ENCODE assay signal across 31 cellular contexts in genomic region chr14:21275261-21275858, GRCh38. TPM values are rescaled to one million over a fixed set of nuclear protein-coding genes. Genes with fewer than 3 reads are reported as not detected.
DNase-seq lines count a peak whose midpoint lies in the region; TF ChIP-seq lines count a peak whose summit lies in the region.
"Had no signal": no experiment of that assay in that cellular context is flagged by ENCODE, and none has a peak within 500 bp of the region (broad histone marks: within the 10 kb centered on the region; RNA-seq: fewer than 3 reads in every experiment).

No MANE protein-coding gene starts in this region.

- H3K79me2 ChIP-seq in osteoblast (ENCODE audit: insufficient read depth, low read length) = no peaks in the 10 kb centered on the region

- no peaks in the 10 kb centered on the region for H4K20me1 ChIP-seq in osteoblast (ENCODE audit: insufficient read depth, low read length)

- H3K36me3 Mint-ChIP-seq in Calu3 (ENCODE audit: insufficient read depth, unreplicated experiment) = peaks cover under 1% of the 10 kb centered on the region
- H3K36me3 Mint-ChIP-seq: IgD-negative memory B cell, type B pancreatic cell had no signal

- no TSS peak for BruUV-seq in Calu3 (replicated peaks; lab: Mats Ljungman, UMichigan)

- no peak overlapping the region for H3K4me3 Mint-ChIP-seq in Calu3 (ENCODE audit: low read depth, unreplicated experiment)
- H3K4me3 Mint-ChIP-seq: IgD-negative memory B cell, type B pancreatic cell had no signal

- peak overlapping the region; percentile 35 for H2AFZ ChIP-seq in osteoblast (ENCODE audit: low read length)
- H2AFZ ChIP-seq: PC-9 had no signal

- H3K27ac Mint-ChIP-seq in Calu3 (ENCODE audit: unreplicated experiment) = no peak overlapping the region
- H3K27ac Mint-ChIP-seq: IgD-negative memory B cell, type B pancreatic cell had no signal

- H3K4me1 ChIP-seq in osteoblast (ENCODE audit: insufficient read depth, low read length) = no peaks in the 10 kb centered on the region
- H3K4me1 ChIP-seq: BE2C, breast epithelium, HAP-1, SJCRH30 had no signal

- TF ChIP-seq CTCF in WERI-Rb-1 (IDR thresholded peaks at IDR 0.05; ENCODE audit: low read depth, low read length) (no peak), osteoblast (IDR thresholded peaks at IDR 0.05; ENCODE audit: extremely low read depth, low read depth, low read length) (no peak), Calu3 (IDR thresholded peaks at IDR 0.05; ENCODE audit: unreplicated experiment) (no peak)

- H3K4me3 ChIP-seq in WERI-Rb-1 (ENCODE audit: low read depth, low read length) (peak overlapping the region; percentile 39), osteoblast (ENCODE audit: insufficient read depth, low read length) (no peak overlapping the region)
- H3K4me3 ChIP-seq: breast epithelium, HAP-1, PC-9, SJCRH30, stomach had no signal

- H3K27me3 Mint-ChIP-seq in Calu3 (ENCODE audit: unreplicated experiment) = no peaks in the 10 kb centered on the region
- H3K27me3 Mint-ChIP-seq: IgD-negative memory B cell, type B pancreatic cell had no signal

- no peaks in the 10 kb centered on the region for H3K9me3 Mint-ChIP-seq in Calu3 (ENCODE audit: low read depth, unreplicated experiment)
- H3K9me3 Mint-ChIP-seq: IgD-negative memory B cell, type B pancreatic cell had no signal

- H3K36me3 ChIP-seq in WERI-Rb-1 = no peaks in the 10 kb centered on the region
- H3K36me3 ChIP-seq in osteoblast (ENCODE audit: insufficient read depth, low read length) = no peaks in the 10 kb centered on the region
- H3K36me3 ChIP-seq: BE2C, breast epithelium, HAP-1, SJCRH30, stomach had no signal

- no peaks in the 10 kb centered on the region for H3K4me1 Mint-ChIP-seq in Calu3 (ENCODE audit: low read depth, unreplicated experiment)
- H3K4me1 Mint-ChIP-seq: IgD-negative memory B cell had no signal

- H3K4me2 ChIP-seq in osteoblast (ENCODE audit: insufficient read depth, low read length) = no peak overlapping the region
- H3K4me2 ChIP-seq: PC-9 had no signal

- H3K9me3 ChIP-seq in WERI-Rb-1 (ENCODE audit: severe bottlenecking) = no peaks in the 10 kb centered on the region
- no peaks in the 10 kb centered on the region for H3K9me3 ChIP-seq in osteoblast (ENCODE audit: low read depth, low read length)
- H3K9me3 ChIP-seq: BE2C, breast epithelium, HAP-1, SJCRH30, stomach had no signal

- peak; percentile 46 for DNase-seq in DMS 273 (lab: John Stamatoyannopoulos, UW; ENCODE audit: unreplicated experiment)
- DNase-seq in DMS 273 treated with DMSO at 0.1 percent for 48 hours (lab: John Stamatoyannopoulos, UW) = no peak
- DNase-seq in NCI-H1694 treated with DMSO at 0.1 percent for 48 hours (lab: John Stamatoyannopoulos, UW) = peak; percentile 74
- peak; percentile 47 for DNase-seq in WERI-Rb-1
- DNase-seq in osteoblast (ENCODE audit: insufficient read length, low spot score, missing footprints) = no peak
- no peak for DNase-seq in NCI-H774 (lab: John Stamatoyannopoulos, UW)
- no peak for DNase-seq in Calu3
- no peak for DNase-seq in KBM-7
- DNase-seq: activated CD4-positive, CD25-positive, alpha-beta regulatory T cell treated with anti-CD3 and anti-CD28 coated beads, Interleukin-2, amount 50 U/mL, for 72 hours; activated effector memory CD4-positive, alpha-beta T cell treated with Interleukin-2 at 50 U/mL for 16 hours; BE2C; dermis blood vessel endothelial cell; DMS153; foreskin fibroblast; hypothalamus; mammary epithelial cell; MV-4-11; NCI-H2029; NCI-H510A treated with DMSO at 0.1 percent for 48 hours; PC-9; posterior cingulate gyrus; SJCRH30; stomach; T1000 had no signal

- intact Hi-C loops in Calu3 (cut with micrococcal nuclease; ENCODE audit: unreplicated experiment) = no loop called here

- H3K27ac ChIP-seq in WERI-Rb-1 (peak overlapping the region; percentile 98), osteoblast (ENCODE audit: low read depth, low read length) (no peak overlapping the region)
- H3K27ac ChIP-seq: 22Rv1, breast epithelium, HL-60, PC-9, SJCRH30, stomach had no signal

- H3K27me3 ChIP-seq in WERI-Rb-1 (ENCODE audit: insufficient read depth, low read depth, severe bottlenecking) = no peaks in the 10 kb centered on the region
- no peaks in the 10 kb centered on the region for H3K27me3 ChIP-seq in osteoblast (ENCODE audit: insufficient read depth, low read length)
- H3K27me3 ChIP-seq: BE2C, breast epithelium, SJCRH30, stomach had no signal

- CTCF ChIA-PET in Calu3 (lab: Charles Lee) = interaction anchor here (0.6 kb wide), 1 partner anchor 56 kb away, joined by 3 read pairs; no protein-coding TSS in a partner anchor

- in situ Hi-C loops in KBM-7 (cut with MboI; ENCODE audit: low pct_unique_long_range_greater_than_20kb, low sequenced_read_pairs) = no loop called here

RNA-seq across cellular contexts. Expression of gene RPGRIP1, which starts 4.5 kb away (rescaled TPM):
- total RNA-seq in osteoblast (under 0.01 TPM in 1 of 2 replicates, not detected in the other), Calu3 (2022) (not detected in 2 replicates)
- total RNA-seq: dermis blood vessel endothelial cell, myocyte, SJCRH30 had no signal

RNA-seq across cellular contexts. Expression of gene HNRNPC, which starts 6.1 kb away (rescaled TPM):
- total RNA-seq in osteoblast = 402 and 446 TPM in 2 replicates
- total RNA-seq in Calu3 (2022) = 472 and 476 TPM in 2 replicates

Comparison
In these comparisons a context has a peak if more than half of its experiments do, and no peak if none do; other contexts are left out.
1. DNase-seq: peak in DMS 273 (single experiment), NCI-H1694 treated with DMSO at 0.1 percent for 48 hours (single experiment) and WERI-Rb-1 (single experiment); none in DMS 273 treated with DMSO at 0.1 percent for 48 hours (single experiment), osteoblast (single experiment), NCI-H774 (single experiment), Calu3 (single experiment) and KBM-7 (single experiment).